2 cellular contexts compared by ENCODE assay signal in the genomic region with DNA sequence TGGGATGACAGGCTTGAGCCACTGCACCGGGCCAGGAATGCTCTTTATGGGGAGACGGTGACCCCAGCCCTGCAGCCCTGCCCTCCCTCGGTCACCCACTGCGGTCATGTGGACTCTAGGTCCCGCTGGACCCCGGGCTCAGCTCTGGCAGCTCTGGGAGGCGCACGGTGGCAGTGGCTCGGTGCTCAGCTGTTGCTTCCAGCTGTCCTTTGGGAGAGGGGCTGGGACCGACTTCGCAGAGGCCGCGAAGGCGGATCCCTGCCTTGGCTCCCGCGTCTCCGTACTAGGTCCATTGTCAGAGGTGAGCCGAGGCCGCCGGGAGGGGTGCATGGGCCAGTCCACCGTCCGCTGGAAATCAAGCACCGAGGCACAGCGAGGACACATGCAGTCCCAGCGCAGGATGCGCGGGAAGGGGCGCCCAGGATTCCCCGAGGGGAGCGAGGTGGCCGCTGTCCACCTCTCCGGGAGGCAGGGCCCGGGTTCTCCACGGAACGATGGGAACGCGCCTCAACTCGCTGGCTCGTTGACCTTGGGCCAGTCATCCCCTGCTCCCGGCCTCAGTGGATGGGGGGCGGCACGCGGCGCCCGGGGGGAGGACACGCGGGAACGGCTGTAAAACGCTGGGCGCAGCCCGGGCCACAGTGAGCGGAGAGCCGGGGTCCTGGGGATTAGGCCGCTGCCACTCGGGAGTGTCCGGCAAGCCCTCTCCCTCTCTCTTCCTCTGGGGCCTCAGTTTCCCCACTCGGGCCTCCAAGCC.
TF ChIP-seq lines count a peak whose summit lies in the region.

No MANE protein-coding gene starts in this region.

TF ChIP-seq in A549, 52 proteins besides CTCF, POLR2A, EP300 and RAD21:
- TF ChIP-seq, protein P1, sequence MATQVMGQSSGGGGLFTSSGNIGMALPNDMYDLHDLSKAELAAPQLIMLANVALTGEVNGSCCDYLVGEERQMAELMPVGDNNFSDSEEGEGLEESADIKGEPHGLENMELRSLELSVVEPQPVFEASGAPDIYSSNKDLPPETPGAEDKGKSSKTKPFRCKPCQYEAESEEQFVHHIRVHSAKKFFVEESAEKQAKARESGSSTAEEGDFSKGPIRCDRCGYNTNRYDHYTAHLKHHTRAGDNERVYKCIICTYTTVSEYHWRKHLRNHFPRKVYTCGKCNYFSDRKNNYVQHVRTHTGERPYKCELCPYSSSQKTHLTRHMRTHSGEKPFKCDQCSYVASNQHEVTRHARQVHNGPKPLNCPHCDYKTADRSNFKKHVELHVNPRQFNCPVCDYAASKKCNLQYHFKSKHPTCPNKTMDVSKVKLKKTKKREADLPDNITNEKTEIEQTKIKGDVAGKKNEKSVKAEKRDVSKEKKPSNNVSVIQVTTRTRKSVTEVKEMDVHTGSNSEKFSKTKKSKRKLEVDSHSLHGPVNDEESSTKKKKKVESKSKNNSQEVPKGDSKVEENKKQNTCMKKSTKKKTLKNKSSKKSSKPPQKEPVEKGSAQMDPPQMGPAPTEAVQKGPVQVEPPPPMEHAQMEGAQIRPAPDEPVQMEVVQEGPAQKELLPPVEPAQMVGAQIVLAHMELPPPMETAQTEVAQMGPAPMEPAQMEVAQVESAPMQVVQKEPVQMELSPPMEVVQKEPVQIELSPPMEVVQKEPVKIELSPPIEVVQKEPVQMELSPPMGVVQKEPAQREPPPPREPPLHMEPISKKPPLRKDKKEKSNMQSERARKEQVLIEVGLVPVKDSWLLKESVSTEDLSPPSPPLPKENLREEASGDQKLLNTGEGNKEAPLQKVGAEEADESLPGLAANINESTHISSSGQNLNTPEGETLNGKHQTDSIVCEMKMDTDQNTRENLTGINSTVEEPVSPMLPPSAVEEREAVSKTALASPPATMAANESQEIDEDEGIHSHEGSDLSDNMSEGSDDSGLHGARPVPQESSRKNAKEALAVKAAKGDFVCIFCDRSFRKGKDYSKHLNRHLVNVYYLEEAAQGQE (IDR thresholded peaks at IDR 0.05): no peak
- no peak for TF ChIP-seq NR3C1 (IDR thresholded peaks at IDR 0.05)

TF ChIP-seq in H1, 55 proteins besides CTCF, POLR2A, EP300 and RAD21:
- no peak for TF ChIP-seq ASH2L (IDR thresholded peaks at IDR 0.05; ENCODE audit: low read length)
- TF ChIP-seq, protein P2, sequence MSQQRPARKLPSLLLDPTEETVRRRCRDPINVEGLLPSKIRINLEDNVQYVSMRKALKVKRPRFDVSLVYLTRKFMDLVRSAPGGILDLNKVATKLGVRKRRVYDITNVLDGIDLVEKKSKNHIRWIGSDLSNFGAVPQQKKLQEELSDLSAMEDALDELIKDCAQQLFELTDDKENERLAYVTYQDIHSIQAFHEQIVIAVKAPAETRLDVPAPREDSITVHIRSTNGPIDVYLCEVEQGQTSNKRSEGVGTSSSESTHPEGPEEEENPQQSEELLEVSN (IDR thresholded peaks at IDR 0.05): peak; percentile 45; the same call in 1 of the 2 replicates
- TF ChIP-seq KDM1A (IDR thresholded peaks at IDR 0.05; ENCODE audit: borderline replicate concordance, low read length): peak; percentile 8; the same call in 1 of the 2 replicates
- TF ChIP-seq KDM4A (IDR thresholded peaks at IDR 0.05; ENCODE audit: low read depth, low read length, severe bottlenecking): no peak
